In genomic region chr19:53431399-53432087, GRCh38 we compare ENCODE assay signal across 8 cellular contexts. TPM values are rescaled to one million over a fixed set of nuclear protein-coding genes. Genes with fewer than 3 reads are reported as not detected.
DNase-seq lines count a peak whose midpoint lies in the region; ATAC-seq and TF ChIP-seq lines count a peak whose summit lies in the region.

Gene ZNF761, plus strand, starts transcription at chr19:53431984. Its CDS starts 15,285 bp downstream, at chr19:53447269.

- H3K9me3 Mint-ChIP-seq in CD8-positive, alpha-beta T cell, result peaks cover 4% of the 10 kb centered on the region
- peaks cover 21% of the 10 kb centered on the region for H3K9me3 Mint-ChIP-seq in activated CD4-positive, alpha-beta memory T cell treated with anti-CD3 and anti-CD28 coated beads, Interleukin-2, amount 10 ng/mL, durations not matched to agents 7 days and 5 days

- H3K4me3 Mint-ChIP-seq in CD8-positive, alpha-beta T cell, result peak within 1 kb of the TSS; percentile 98
- peak within 1 kb of the TSS; percentile 93 for H3K4me3 Mint-ChIP-seq in activated CD4-positive, alpha-beta memory T cell treated with anti-CD3 and anti-CD28 coated beads, Interleukin-2, amount 10 ng/mL, durations not matched to agents 7 days and 5 days

- WGBS in ectodermal cell, 2 experiments, result 1% methylated on average over 46 of the region's 46 CpGs
- WGBS in lung, 2 donors, result 1% methylated on average over 46 of the region's 46 CpGs

- peak within 1 kb of the TSS; percentile 97 for H3K27ac Mint-ChIP-seq in CD8-positive, alpha-beta T cell
- H3K27ac Mint-ChIP-seq in activated CD4-positive, alpha-beta memory T cell treated with anti-CD3 and anti-CD28 coated beads, Interleukin-2, amount 10 ng/mL, durations not matched to agents 7 days and 5 days, result peak within 1 kb of the TSS; percentile 81

- peaks cover 41% of the 10 kb centered on the region for H3K4me1 Mint-ChIP-seq in CD8-positive, alpha-beta T cell (ENCODE audit: low read depth)
- peaks cover 23% of the 10 kb centered on the region for H3K4me1 Mint-ChIP-seq in activated CD4-positive, alpha-beta memory T cell treated with anti-CD3 and anti-CD28 coated beads, Interleukin-2, amount 10 ng/mL, durations not matched to agents 7 days and 5 days

- peak; percentile 99 for ATAC-seq in CD8-positive, alpha-beta T cell
- peak; percentile 97 for ATAC-seq in GM19397 (IDR thresholded peaks at IDR 0.05; ENCODE audit: unreplicated experiment)
- ATAC-seq in HG03565 (IDR thresholded peaks at IDR 0.05; ENCODE audit: unreplicated experiment), result peak; percentile 89
- ATAC-seq in lung (ENCODE audit: insufficient read depth, low FRiP score), result peak; percentile 99

- CTCF ChIA-PET in CD8-positive, alpha-beta T cell (lab: Charles Lee), result interaction anchor here (0.5 to 0.9 kb wide), 4 partner anchors 33 to 1222 kb away, joined by 3 read pairs; no protein-coding TSS in a partner anchor
- CTCF ChIA-PET in activated CD4-positive, alpha-beta memory T cell treated with anti-CD3 and anti-CD28 coated beads, Interleukin-2, amount 10 ng/mL, durations not matched to agents 7 days and 5 days (lab: Charles Lee), result no interaction called here

- POLR2A ChIA-PET in CD8-positive, alpha-beta T cell (lab: Charles Lee), result interaction anchor here (1.0 kb wide), 2 partner anchors 65 to 89 kb away, joined by 4 to 5 read pairs; no protein-coding TSS in a partner anchor
- POLR2A ChIA-PET in activated CD4-positive, alpha-beta memory T cell treated with anti-CD3 and anti-CD28 coated beads, Interleukin-2, amount 10 ng/mL, durations not matched to agents 7 days and 5 days (lab: Charles Lee), result interaction anchor here (1.3 to 1.5 kb wide), 2 partner anchors 43 to 89 kb away, joined by 4 to 7 read pairs; no protein-coding TSS in a partner anchor

- peak within 1 kb of the TSS; percentile 71 for H3K4me3 ChIP-seq in CD8-positive, alpha-beta T cell (ENCODE audit: low read depth, low read length)
- H3K4me3 ChIP-seq in ectodermal cell (ENCODE audit: insufficient read depth, low read depth, low read length) (peak within 1 kb of the TSS; percentile 62), lung (peak within 1 kb of the TSS; percentile 66)

- DNase-seq in CD8-positive, alpha-beta T cell, result peak; percentile 95 to 100 (median 98)
- DNase-seq in NCI-H774 (lab: John Stamatoyannopoulos, UW) (peak; percentile 93), lung (ENCODE audit: low spot score) (peak; percentile 97)
- DNase-seq in activated CD4-positive, alpha-beta memory T cell treated with anti-CD3 and anti-CD28 coated beads, Interleukin-2, amount 10 ng/mL, durations not matched to agents 7 days and 5 days, result peak; percentile 98
- DNase-seq in stimulated activated CD4-positive, alpha-beta T cell treated with anti-CD3 and anti-CD28 coated beads, TNF-alpha, amount 100 ng/mL, for 24 hours (ENCODE audit: low read depth in 3 of 3), result peak; percentile 95 to 98 (median 96)

- no peaks in the 10 kb centered on the region for H3K9me3 ChIP-seq in CD8-positive, alpha-beta T cell (ENCODE audit: low read length)
- H3K9me3 ChIP-seq in ectodermal cell (ENCODE audit: control insufficient read depth, low read length), result no peaks in the 10 kb centered on the region
- H3K9me3 ChIP-seq in lung (ENCODE audit: control insufficient read depth in 2 of 2, insufficient read depth in 1 of 2, low read length in 1 of 2), result no peaks in the 10 kb centered on the region

- intact Hi-C loops in CD8-positive, alpha-beta T cell (cut with DNase I, micrococcal nuclease), result loop anchor here (1.0 to 2.0 kb wide), 10 partner anchors 36 to 328 kb away; partner anchors contain the start of genes ZNF525 (in 2 of the 2), ZNF765 (in 2 of the 2), ZNF813 (in 2 of the 2) and ZNF160 (in 1 of the 2)

- H3K27ac ChIP-seq in CD8-positive, alpha-beta T cell (ENCODE audit: low read depth, low read length), result peak within 1 kb of the TSS; percentile 79
- H3K27ac ChIP-seq in ectodermal cell (ENCODE audit: insufficient read depth, low read depth, low read length, poor library complexity, severe bottlenecking) (no peak within 1 kb of the TSS), lung (ENCODE audit: low read depth in 1 of 2, low read length in 1 of 2) (peak within 1 kb of the TSS; percentile 57 to 90)

- H3K36me3 Mint-ChIP-seq in CD8-positive, alpha-beta T cell, result peaks cover 37% of the 10 kb centered on the region
- peaks cover 52% of the 10 kb centered on the region for H3K36me3 Mint-ChIP-seq in activated CD4-positive, alpha-beta memory T cell treated with anti-CD3 and anti-CD28 coated beads, Interleukin-2, amount 10 ng/mL, durations not matched to agents 7 days and 5 days (ENCODE audit: low read depth)

- H3K27me3 Mint-ChIP-seq in CD8-positive, alpha-beta T cell (ENCODE audit: low read depth), result no peaks in the 10 kb centered on the region
- no peaks in the 10 kb centered on the region for H3K27me3 Mint-ChIP-seq in activated CD4-positive, alpha-beta memory T cell treated with anti-CD3 and anti-CD28 coated beads, Interleukin-2, amount 10 ng/mL, durations not matched to agents 7 days and 5 days

- TF ChIP-seq CTCF in CD8-positive, alpha-beta T cell (IDR thresholded peaks at IDR 0.05), result peak; percentile 47
- no peak for TF ChIP-seq CTCF in lung (IDR thresholded peaks at IDR 0.05; ENCODE audit: control extremely low read depth, extremely low read depth)

- no peaks in the 10 kb centered on the region for H3K27me3 ChIP-seq in CD8-positive, alpha-beta T cell (ENCODE audit: insufficient read depth, low read length)
- H3K27me3 ChIP-seq in ectodermal cell (ENCODE audit: control insufficient read depth, insufficient read depth, low read length, poor library complexity, severe bottlenecking) (peaks cover 9% of the 10 kb centered on the region), lung (ENCODE audit: control insufficient read depth, insufficient read depth) (no peaks in the 10 kb centered on the region)

- H3K36me3 ChIP-seq in CD8-positive, alpha-beta T cell (ENCODE audit: insufficient read depth, low read length), result peaks cover 4% of the 10 kb centered on the region
- H3K36me3 ChIP-seq in ectodermal cell (ENCODE audit: control insufficient read depth, insufficient read depth, low read length) (no peaks in the 10 kb centered on the region), lung (ENCODE audit: control insufficient read depth in 2 of 2, insufficient read depth in 2 of 2, low read length in 2 of 2) (peaks cover under 1 to 8% of the 10 kb centered on the region in 2 donors)

- peaks cover 11% of the 10 kb centered on the region for H3K4me1 ChIP-seq in CD8-positive, alpha-beta T cell (ENCODE audit: insufficient read depth, low read length)
- peaks cover 7% of the 10 kb centered on the region for H3K4me1 ChIP-seq in ectodermal cell (ENCODE audit: control insufficient read depth, insufficient read depth, low read length)
- H3K4me1 ChIP-seq in lung (ENCODE audit: control insufficient read depth in 2 of 2, insufficient read depth in 2 of 2, low read length in 2 of 2), result no peaks in the 10 kb centered on the region

RNA-seq across cellular contexts. Expression of gene ZNF761, which starts in this region (rescaled TPM):
- 1 to 10 TPM; 8.4 to 9.2 TPM for total RNA-seq in CD8-positive, alpha-beta T cell
- total RNA-seq in activated CD4-positive, alpha-beta memory T cell treated with anti-CD3 and anti-CD28 coated beads, Interleukin-2, amount 10 ng/mL, durations not matched to agents 7 days and 5 days, result 10 to 100 TPM; 11.9 to 12.9 TPM
- polyA plus RNA-seq in ectodermal cell (2013, experiment 1 of 4), result 12.6 TPM
- polyA plus RNA-seq in ectodermal cell (2013, experiment 2 of 4), result 11.1 TPM
- polyA plus RNA-seq in ectodermal cell (2013, experiment 3 of 4), result 9.9 TPM
- 10.9 TPM for polyA plus RNA-seq in ectodermal cell (2013, experiment 4 of 4)
- 10 to 100 TPM in 1 of 2 donors, 1 to 10 TPM in 1; 7.9 to 11.4 TPM for total RNA-seq in lung
- polyA plus RNA-seq in lung, result 1 to 10 TPM; 6.4 TPM
